8 cellular contexts compared by ENCODE assay signal in genomic region chr15:63157891-63158431, GRCh38. TPM values are rescaled to one million over a fixed set of nuclear protein-coding genes. Genes with fewer than 3 reads are reported as not detected.
DNase-seq lines count a peak whose midpoint lies in the region; ATAC-seq and TF ChIP-seq lines count a peak whose summit lies in the region.

No MANE protein-coding gene starts in this region.

- no peaks in the 10 kb centered on the region for H3K9me3 ChIP-seq in SJSA1 (replicated peaks)

- H3K4me1 ChIP-seq in SJSA1 (replicated peaks), result peaks cover 8% of the 10 kb centered on the region

- peak; percentile 80 for DNase-seq in AG08396 (ENCODE audit: low spot score)
- peak; percentile 83 to 86 for DNase-seq in SJSA1 (ENCODE audit: low read depth in 1 of 2, low spot score in 2 of 2)
- no peak for DNase-seq in chondrocyte (ENCODE audit: low spot score)
- DNase-seq in kidney glomerular epithelial cell (lab: John Stamatoyannopoulos, UW), result peak; percentile 71
- DNase-seq in stimulated activated CD8-positive, alpha-beta memory T cell treated with anti-CD3 and anti-CD28 coated beads, Interleukin-4, amount 100 ng/mL, for 48 hours, result peak; percentile 51
- no peak for DNase-seq in OCI-M2 (lab: John Stamatoyannopoulos, UW; ENCODE audit: unreplicated experiment)

- H3K4me3 Mint-ChIP-seq in chondrocyte (ENCODE audit: unreplicated experiment), result peak overlapping the region; percentile 98

- H3K4me1 Mint-ChIP-seq in chondrocyte (ENCODE audit: low read depth), result peaks cover 24% of the 10 kb centered on the region

- peaks cover 26% of the 10 kb centered on the region for H3K36me3 ChIP-seq in SJSA1

- H3K36me3 Mint-ChIP-seq in chondrocyte (ENCODE audit: low read depth), result peaks cover 11% of the 10 kb centered on the region

- ATAC-seq in HG03095 (IDR thresholded peaks at IDR 0.05; ENCODE audit: unreplicated experiment), result peak; percentile 6

- TF ChIP-seq CTCF in GM12872 (IDR thresholded peaks at IDR 0.05; ENCODE audit: insufficient read depth, low read depth, low read length) (peak; percentile 18; the same call in 1 of the 3 replicates), chondrocyte (IDR thresholded peaks at IDR 0.05) (peak; percentile 65)

- H3K27me3 ChIP-seq in SJSA1 (replicated peaks), result no peaks in the 10 kb centered on the region

- peak overlapping the region; percentile 100 for H3K27ac Mint-ChIP-seq in chondrocyte (ENCODE audit: unreplicated experiment)

- peak overlapping the region; percentile 69 for H3K4me3 ChIP-seq in SJSA1

- peak overlapping the region; percentile 95 for H3K27ac ChIP-seq in SJSA1

- no peaks in the 10 kb centered on the region for H3K9me3 Mint-ChIP-seq in chondrocyte (ENCODE audit: low read depth)

- H3K27me3 Mint-ChIP-seq in chondrocyte (ENCODE audit: low read depth), result no peaks in the 10 kb centered on the region

RNA-seq across cellular contexts. Expression of gene RPS27L, which starts 0.7 kb away (rescaled TPM):
- total RNA-seq in SJSA1 (2014; rRNA removed; shearing (Covaris generic)), result 122 and 148 TPM in 2 replicates
- total RNA-seq in chondrocyte, result 211 to 242 TPM (median 221 TPM) in 3 replicates

RNA-seq across cellular contexts. Expression of gene RAB8B, which starts 31.4 kb away (rescaled TPM):
- total RNA-seq in SJSA1 (2014; rRNA removed; shearing (Covaris generic)), result 66.8 and 75.1 TPM in 2 replicates
- total RNA-seq in chondrocyte, result 27.6 to 34.8 TPM (median 32.7 TPM) in 3 replicates

RNA-seq across cellular contexts. Expression of gene LACTB, which starts 36.3 kb away (rescaled TPM):
- total RNA-seq in SJSA1 (2014; rRNA removed; shearing (Covaris generic)), result 71.8 and 100 TPM in 2 replicates
- 19.4 to 22.4 TPM (median 20.7 TPM) in 3 replicates for total RNA-seq in chondrocyte

Comparison
In these comparisons a context has a peak if more than half of its experiments do, and no peak if none do; other contexts are left out.
1. DNase-seq: peak in AG08396 (single experiment), SJSA1 (2 of 2), kidney glomerular epithelial cell (single experiment) and stimulated activated CD8-positive, alpha-beta memory T cell treated with anti-CD3 and anti-CD28 coated beads, Interleukin-4, amount 100 ng/mL, for 48 hours (single experiment); none in chondrocyte (single experiment) and OCI-M2 (single experiment).